9 cellular contexts compared by ENCODE assay signal in the genomic region with DNA sequence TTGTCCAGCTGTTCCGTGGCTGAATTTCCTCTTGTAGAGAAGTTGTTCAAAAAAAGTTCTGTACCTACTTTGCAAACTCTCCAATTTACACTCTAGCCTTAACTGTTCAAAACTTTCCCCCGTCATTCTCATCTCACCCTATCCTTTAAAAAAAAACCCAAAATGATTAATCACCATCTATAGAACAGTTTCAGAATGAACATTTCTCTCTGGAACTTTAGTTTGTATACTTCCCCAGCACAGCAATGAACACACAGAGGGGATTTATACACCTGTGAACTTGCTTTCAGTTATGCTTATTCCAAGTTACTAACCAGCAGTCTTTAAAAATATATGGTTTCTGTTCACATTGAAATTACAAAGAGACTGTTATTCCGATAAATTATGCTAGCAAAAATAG. TPM values are rescaled to one million over a fixed set of nuclear protein-coding genes. Genes with fewer than 3 reads are reported as not detected.
DNase-seq lines count a peak whose midpoint lies in the region; ATAC-seq, FAIRE-seq and TF ChIP-seq lines count a peak whose summit lies in the region.
"Had no signal": no experiment of that assay in that cellular context is flagged by ENCODE, and none has a peak within 500 bp of the region (broad histone marks: within the 10 kb centered on the region; RNA-seq: fewer than 3 reads in every experiment).

No MANE protein-coding gene starts in this region.

- CTCF ChIA-PET in PC-3 (lab: Charles Lee), result no interaction called here

- H3F3A ChIP-seq in PC-3 (ENCODE audit: low read length, unreplicated experiment), result no peaks in the 10 kb centered on the region

- H4K20me1 ChIP-seq in PC-3 (ENCODE audit: low read length), result no peaks in the 10 kb centered on the region

- POLR2A ChIA-PET in PC-3 (lab: Charles Lee; ENCODE audit: unreplicated experiment), result interaction anchor here (0.5 to 0.6 kb wide), 2 partner anchors 129 to 844 kb away, joined by 3 read pairs; a partner anchor contains a TSS

- peak; percentile 24 for ATAC-seq in GM19463 (IDR thresholded peaks at IDR 0.05; ENCODE audit: unreplicated experiment)
- ATAC-seq in PC-3, result no peak
- no peak for ATAC-seq in HG02623 (IDR thresholded peaks at IDR 0.05; ENCODE audit: unreplicated experiment)

- no peaks in the 10 kb centered on the region for H3K36me3 ChIP-seq in PC-3 (ENCODE audit: low read depth, low read length)
- H3K36me3 ChIP-seq: Peyer's patch had no signal

- H3K4me2 ChIP-seq in PC-3 (ENCODE audit: low read length), result peak overlapping the region; percentile 91

- TF ChIP-seq CTCF in PC-3 (conservative IDR thresholded peaks at IDR 0.05; ENCODE audit: low read depth, low read length), result no peak
- TF ChIP-seq CTCF in epithelial cell of esophagus (IDR thresholded peaks at IDR 0.05; ENCODE audit: insufficient read depth, low read depth, low read length, missing control alignments), result no peak
- no peak for TF ChIP-seq CTCF in GM13977 (IDR thresholded peaks at IDR 0.05; ENCODE audit: extremely low read depth, insufficient read depth, missing control alignments)

- BruUV-seq in PC-3 (replicated peaks; lab: Mats Ljungman, UMichigan), result no TSS peak

- FAIRE-seq in frontal cortex (lab: Jason Lieb, UNC), result no peak

- peaks cover 46% of the 10 kb centered on the region for H3K4me1 ChIP-seq in PC-3 (ENCODE audit: insufficient read depth, low read length)
- H3K4me1 ChIP-seq: Peyer's patch had no signal

- H3K4me3 ChIP-seq in PC-3 (ENCODE audit: low read length) (peak overlapping the region; percentile 77), epithelial cell of esophagus (ENCODE audit: low read length) (peak overlapping the region; percentile 63), skin epidermis (peak overlapping the region in 2 of 7 experiments; percentile 54 to 60)

- H2AFZ ChIP-seq in PC-3 (ENCODE audit: low read length), result no peak overlapping the region

- H3K9ac ChIP-seq in PC-3 (ENCODE audit: low read length), result peak overlapping the region; percentile 97

- in situ Hi-C loops in GM13977 (cut with MboI; ENCODE audit: low pct_unique_long_range_greater_than_20kb, low sequenced_read_pairs, unreplicated experiment), result loop anchor here (5.0 to 25.0 kb wide), 2 partner anchors 266 to 371 kb away; no protein-coding TSS in a partner anchor

- H3K27ac ChIP-seq in PC-3 (ENCODE audit: low read length) (peak overlapping the region; percentile 98), skin epidermis (peak overlapping the region in 11 of 21 experiments; percentile 79 to 94 (median 88))

- H3K9me3 ChIP-seq in PC-3 (ENCODE audit: low read length), result no peaks in the 10 kb centered on the region
- H3K9me3 ChIP-seq: Peyer's patch had no signal

- no peaks in the 10 kb centered on the region for H3K27me3 ChIP-seq in PC-3 (ENCODE audit: low read length)
- H3K27me3 ChIP-seq: Peyer's patch had no signal

- no peak for DNase-seq in PC-3
- DNase-seq in epithelial cell of esophagus (ENCODE audit: low read depth), result no peak
- DNase-seq in frontal cortex (ENCODE audit: low spot score in 2 of 2), result no peak
- DNase-seq in iPS-NIHi7 (ENCODE audit: extremely low spot score), result no peak
- DNase-seq in GM13977 (ENCODE audit: low spot score), result no peak
- DNase-seq: Peyer's patch had no signal

- intact Hi-C loops in PC-3 (cut with micrococcal nuclease), result loop anchor here (5.0 kb wide), 1 partner anchor 96 kb away; no protein-coding TSS in a partner anchor

- peaks cover 21% of the 10 kb centered on the region for H3K79me2 ChIP-seq in PC-3 (ENCODE audit: low read length)

- no peaks in the 10 kb centered on the region for H3K9me2 ChIP-seq in PC-3 (replicated peaks; ENCODE audit: low read length)

RNA-seq across cellular contexts. Expression of a gene that starts 1.2 kb away (rescaled TPM):
- total RNA-seq in PC-3 (2014; rRNA removed), result 6.3 and 8.3 TPM in 2 replicates
- 12.2 TPM for total RNA-seq in frontal cortex
